ENCODE assay signal across 18 cellular contexts in the genomic region with DNA sequence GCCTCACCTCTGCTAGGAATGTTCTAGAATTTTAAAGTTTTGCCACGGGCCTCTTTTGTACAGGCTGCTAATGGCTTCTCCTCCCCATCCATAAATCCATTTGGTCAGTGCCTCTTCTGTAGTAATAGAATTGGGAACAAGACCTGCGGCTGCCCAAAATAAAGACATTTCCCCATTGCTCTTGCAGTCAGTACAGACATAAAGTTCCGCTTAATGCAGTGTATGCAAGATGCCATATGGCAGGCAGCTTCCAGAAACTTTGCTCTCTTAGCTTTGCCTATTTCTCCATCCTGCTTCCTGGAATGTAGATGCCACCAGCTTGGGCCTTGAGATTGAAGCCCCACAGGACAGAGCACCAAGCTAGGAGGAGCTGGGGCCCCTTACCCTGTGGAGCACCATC. TPM values are rescaled to one million over a fixed set of nuclear protein-coding genes. Genes with fewer than 3 reads are reported as not detected.
"Had no signal": no experiment of that assay in that cellular context is flagged by ENCODE, and none has a peak within 500 bp of the region (broad histone marks: within the 10 kb centered on the region; RNA-seq: fewer than 3 reads in every experiment).

No MANE protein-coding gene starts in this region.

- DNase-seq: activated CD4-positive, alpha-beta T cell treated with anti-CD3 and anti-CD28 coated beads for 4 hours; activated CD8-positive, alpha-beta memory T cell treated with anti-CD3 and anti-CD28 coated beads, Interleukin-2, amount 50 U/mL, for 48 hours; activated gamma-delta T cell treated with Interleukin-2 at 50 U/mL for 16 hours; activated T-cell treated with anti-CD3 and anti-CD28 coated beads, Interleukin-2, amount 50 U/mL, for 72 hours; amniotic stem cell; islet precursor cell; mammary epithelial cell; natural killer cell; right lobe of liver; T-helper 1 cell had no signal

- H3K4me2 ChIP-seq: hepatocyte had no signal

- H3K27ac ChIP-seq: esophagus muscularis mucosa, hepatocyte, right lobe of liver had no signal

- H3K79me2 ChIP-seq: hepatocyte had no signal

- H3K4me1 ChIP-seq: right lobe of liver had no signal

- H3K4me3 ChIP-seq: esophagus muscularis mucosa, hepatocyte, right lobe of liver had no signal

- H3K4me3 Mint-ChIP-seq: activated naive CD8-positive, alpha-beta T cell; activated T-cell treated with anti-CD3 and anti-CD28 coated beads, Interleukin-2, amount 50 U/mL, for 72 hours; natural killer cell had no signal

- H3K27me3 ChIP-seq: esophagus muscularis mucosa, hepatocyte, right lobe of liver had no signal

- H3K36me3 ChIP-seq: esophagus muscularis mucosa, right lobe of liver had no signal

- H3K9me3 Mint-ChIP-seq: activated T-cell treated with anti-CD3 and anti-CD28 coated beads, Interleukin-2, amount 50 U/mL, for 72 hours; natural killer cell had no signal

- H3K9me3 ChIP-seq: esophagus muscularis mucosa, right lobe of liver had no signal

- H3K27ac Mint-ChIP-seq: activated naive CD8-positive, alpha-beta T cell; activated T-cell treated with anti-CD3 and anti-CD28 coated beads, Interleukin-2, amount 50 U/mL, for 72 hours; natural killer cell had no signal

- H3K36me3 Mint-ChIP-seq: activated naive CD8-positive, alpha-beta T cell; natural killer cell had no signal

- H2AFZ ChIP-seq: hepatocyte had no signal

RNA-seq across cellular contexts. Expression of a gene that starts 3.7 kb away (rescaled TPM):
- total RNA-seq: activated T-cell treated with anti-CD3 and anti-CD28 coated beads, Interleukin-2, amount 50 U/mL, for 72 hours; natural killer cell; pulmonary artery endothelial cell had no signal

RNA-seq across cellular contexts. Expression of a gene that starts 46.9 kb away (rescaled TPM):
- total RNA-seq: cardiac septum, esophagus muscularis mucosa, left lobe of liver, mammary epithelial cell, mucosa of gallbladder, natural killer cell, osteoblast, pulmonary artery endothelial cell, right lobe of liver had no signal
